8 cellular contexts compared by ENCODE assay signal in the genomic region with DNA sequence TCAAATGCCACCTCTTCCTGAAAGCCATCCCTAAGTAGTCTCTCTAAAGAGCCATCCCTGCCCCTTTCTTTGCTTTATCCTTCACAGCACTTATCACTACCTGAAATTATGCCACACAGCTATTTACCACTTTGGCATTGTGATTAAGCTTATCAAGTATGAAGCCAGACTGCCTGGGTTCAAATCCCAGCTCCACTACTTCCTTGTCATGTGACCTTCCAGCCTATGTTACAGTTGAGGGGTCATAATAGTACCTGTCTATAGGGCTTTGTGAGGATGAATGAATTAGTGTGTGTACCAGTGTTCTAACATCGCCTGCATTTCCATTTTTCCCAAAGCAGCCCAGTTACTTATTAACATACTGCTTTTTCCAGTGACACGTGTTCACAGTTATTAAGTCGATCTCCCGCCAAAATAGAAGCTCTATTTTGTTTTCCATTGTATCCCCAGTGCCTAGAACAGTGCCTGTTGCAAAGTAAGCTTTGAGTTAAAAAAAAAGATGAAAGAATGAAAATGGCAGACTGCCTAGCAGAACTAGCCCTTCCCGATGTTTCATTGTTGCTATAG. TPM values are rescaled to one million over a fixed set of nuclear protein-coding genes. Genes with fewer than 3 reads are reported as not detected.
DNase-seq lines count a peak whose midpoint lies in the region; ATAC-seq and TF ChIP-seq lines count a peak whose summit lies in the region.

No MANE protein-coding gene starts in this region.

- H3K4me1 ChIP-seq in SJCRH30 (no peaks in the 10 kb centered on the region), thyroid gland (peaks cover 5 to 21% of the 10 kb centered on the region in 2 donors)

- no peak overlapping the region for H3K27ac Mint-ChIP-seq in activated T-cell treated with anti-CD3 and anti-CD28 coated beads, Interleukin-2, amount 50 U/mL, for 72 hours
- no peak overlapping the region for H3K27ac Mint-ChIP-seq in activated T-cell treated with anti-CD3 and anti-CD28 coated beads, Interleukin-2, amount 50 U/mL, for 24 hours

- H3K4me3 ChIP-seq in SJCRH30 (peak overlapping the region; percentile 64), iPS-18c (ENCODE audit: insufficient read depth, low read depth, low read length) (peak overlapping the region; percentile 43; the same call in 1 of the 2 replicates), thyroid gland (replicated peaks in 1 of 3) (peak overlapping the region; percentile 1 to 52 (median 16))

- peaks cover 9% of the 10 kb centered on the region for H3K4me1 Mint-ChIP-seq in activated T-cell treated with anti-CD3 and anti-CD28 coated beads, Interleukin-2, amount 50 U/mL, for 72 hours (ENCODE audit: low read depth)
- H3K4me1 Mint-ChIP-seq in activated T-cell treated with anti-CD3 and anti-CD28 coated beads, Interleukin-2, amount 50 U/mL, for 24 hours (ENCODE audit: low read depth), result peaks cover 34% of the 10 kb centered on the region

- H3K36me3 Mint-ChIP-seq in activated T-cell treated with anti-CD3 and anti-CD28 coated beads, Interleukin-2, amount 50 U/mL, for 72 hours (ENCODE audit: insufficient read depth in 2 of 2), result peaks cover 5 to 6% of the 10 kb centered on the region in 2 donors
- H3K36me3 Mint-ChIP-seq in activated T-cell treated with anti-CD3 and anti-CD28 coated beads, Interleukin-2, amount 50 U/mL, for 24 hours (ENCODE audit: low read depth), result peaks cover 42% of the 10 kb centered on the region

- DNase-seq in activated T-cell treated with anti-CD3 and anti-CD28 coated beads, Interleukin-2, amount 50 U/mL, for 72 hours, result peak; percentile 14 to 20
- DNase-seq in activated T-cell treated with anti-CD3 and anti-CD28 coated beads, Interleukin-2, amount 50 U/mL, for 24 hours, result no peak
- DNase-seq in SJCRH30 (no peak), thyroid gland (no peak), SIG-M5 treated with dmso at 0.1 percent for 504 hours (lab: John Stamatoyannopoulos, UW; ENCODE audit: unreplicated experiment) (no peak), anterior cingulate cortex (lab: John Stamatoyannopoulos, UW) (no peak)

- no peaks in the 10 kb centered on the region for H3K27me3 Mint-ChIP-seq in activated T-cell treated with anti-CD3 and anti-CD28 coated beads, Interleukin-2, amount 50 U/mL, for 72 hours (ENCODE audit: low read depth)
- no peaks in the 10 kb centered on the region for H3K27me3 Mint-ChIP-seq in activated T-cell treated with anti-CD3 and anti-CD28 coated beads, Interleukin-2, amount 50 U/mL, for 24 hours

- no peak for TF ChIP-seq POLR2A in thyroid gland (IDR thresholded peaks at IDR 0.05)

- H3K4me3 Mint-ChIP-seq in activated T-cell treated with anti-CD3 and anti-CD28 coated beads, Interleukin-2, amount 50 U/mL, for 72 hours, result no peak overlapping the region
- no peak overlapping the region for H3K4me3 Mint-ChIP-seq in activated T-cell treated with anti-CD3 and anti-CD28 coated beads, Interleukin-2, amount 50 U/mL, for 24 hours

- H3K36me3 ChIP-seq in SJCRH30, result peaks cover 2% of the 10 kb centered on the region; the same call in 1 of the 2 replicates
- no peaks in the 10 kb centered on the region for H3K36me3 ChIP-seq in thyroid gland

- no peak for ATAC-seq in activated T-cell treated with anti-CD3 and anti-CD28 coated beads, Interleukin-2, amount 50 U/mL, for 72 hours (replicated peaks in 1 of 2)
- ATAC-seq in HG03095 (IDR thresholded peaks at IDR 0.05; ENCODE audit: unreplicated experiment), result no peak

- no peak for TF ChIP-seq CTCF in thyroid gland (IDR thresholded peaks at IDR 0.05)

- H3K27me3 ChIP-seq in SJCRH30 (no peaks in the 10 kb centered on the region), thyroid gland (no peaks in the 10 kb centered on the region)

- 11 to 23% methylated on average over 5 of the region's 5 CpGs for WGBS in thyroid gland, 2 donors

- peaks cover 0 to 1% of the 10 kb centered on the region in 2 donors for H3K9me3 Mint-ChIP-seq in activated T-cell treated with anti-CD3 and anti-CD28 coated beads, Interleukin-2, amount 50 U/mL, for 72 hours
- no peaks in the 10 kb centered on the region for H3K9me3 Mint-ChIP-seq in activated T-cell treated with anti-CD3 and anti-CD28 coated beads, Interleukin-2, amount 50 U/mL, for 24 hours

- intact Hi-C loops in thyroid gland (cut with DNase I), result loop anchor here (10.0 kb wide), 1 partner anchor 51 kb away; a partner anchor contains a TSS

- H3K9me3 ChIP-seq in SJCRH30 (replicated peaks) (no peaks in the 10 kb centered on the region), iPS-18c (ENCODE audit: control insufficient read depth, insufficient read depth, low read length) (no peaks in the 10 kb centered on the region), thyroid gland (no peaks in the 10 kb centered on the region)

- peak overlapping the region; percentile 7; the same call in 1 of the 2 replicates for H3K27ac ChIP-seq in SJCRH30
- H3K27ac ChIP-seq in thyroid gland, result peak overlapping the region; percentile 17 to 78 (median 70)

RNA-seq across cellular contexts. Expression of a gene that starts 32.8 kb away (rescaled TPM):
- 10 to 100 TPM; 10.6 to 13.1 TPM for total RNA-seq in activated T-cell treated with anti-CD3 and anti-CD28 coated beads, Interleukin-2, amount 50 U/mL, for 72 hours
- 0.89 and 1.1 TPM in 2 replicates for total RNA-seq in SJCRH30 (2014; rRNA removed; shearing (Covaris generic))
- total RNA-seq in thyroid gland, result 1 to 10 TPM; 4.2 to 6.1 (median 5.4) TPM

RNA-seq across cellular contexts. Expression of a gene that starts 33.2 kb away (rescaled TPM):
- 100 to 1,000 TPM; 156 to 212 TPM for total RNA-seq in activated T-cell treated with anti-CD3 and anti-CD28 coated beads, Interleukin-2, amount 50 U/mL, for 72 hours
- 57.0 and 72.7 TPM in 2 replicates for total RNA-seq in SJCRH30 (2014; rRNA removed; shearing (Covaris generic))
- 10 to 100 TPM; 17.7 to 33.3 (median 26.7) TPM for total RNA-seq in thyroid gland

RNA-seq across cellular contexts. Expression of a gene that starts 52.4 kb away (rescaled TPM):
- total RNA-seq in activated T-cell treated with anti-CD3 and anti-CD28 coated beads, Interleukin-2, amount 50 U/mL, for 72 hours, result 100 to 1,000 TPM; 166 to 201 TPM
- total RNA-seq in SJCRH30 (2014; rRNA removed; shearing (Covaris generic)), result 18.3 and 20.4 TPM in 2 replicates
- total RNA-seq in thyroid gland, result 10 to 100 TPM; 37.0 to 58.9 (median 57.7) TPM

Comparison
In these comparisons a context has a peak if more than half of its experiments do, and no peak if none do; other contexts are left out.
1. DNase-seq: peak in activated T-cell treated with anti-CD3 and anti-CD28 coated beads, Interleukin-2, amount 50 U/mL, for 72 hours (2 of 2); none in activated T-cell treated with anti-CD3 and anti-CD28 coated beads, Interleukin-2, amount 50 U/mL, for 24 hours (single experiment), SJCRH30 (0 of 2), thyroid gland (0 of 2), SIG-M5 treated with dmso at 0.1 percent for 504 hours (single experiment) and anterior cingulate cortex (0 of 58).
2. Peak in every context shown above with its lines, with median percentiles within 50 percentile points of each other: H3K4me3 ChIP-seq.